Comparison of ENCODE assay signal across 8 cellular contexts in genomic region chr2:105576440-105577241, GRCh38.
A peak's percentile ranks its signal among the peaks of the same experiment; 100 is the strongest.
DNase-seq lines count a peak whose midpoint lies in the region; ATAC-seq lines count a peak whose summit lies in the region.

No MANE protein-coding gene starts in this region.

- no peak overlapping the region for H3K4me3 Mint-ChIP-seq in CD4-positive, CD25-positive, alpha-beta regulatory T cell
- peak overlapping the region; percentile 69 for H3K4me3 Mint-ChIP-seq in activated T-helper 17 cell treated with anti-CD3 and anti-CD28 coated beads, Interleukin-2, amount 50 U/mL, for 72 hours

- H3K4me1 ChIP-seq in CD4-positive, CD25-positive, alpha-beta regulatory T cell (ENCODE audit: control insufficient read depth, insufficient read depth, low read length, poor library complexity, severe bottlenecking): peaks cover 9% of the 10 kb centered on the region

- H3K36me3 Mint-ChIP-seq in CD4-positive, CD25-positive, alpha-beta regulatory T cell: no peaks in the 10 kb centered on the region
- no peaks in the 10 kb centered on the region for H3K36me3 Mint-ChIP-seq in activated T-helper 17 cell treated with anti-CD3 and anti-CD28 coated beads, Interleukin-2, amount 50 U/mL, for 72 hours (ENCODE audit: low read depth)

- H3K27ac ChIP-seq in CD4-positive, CD25-positive, alpha-beta regulatory T cell (ENCODE audit: insufficient read depth, low read length, poor library complexity, severe bottlenecking): no peak overlapping the region

- H3K36me3 ChIP-seq in CD4-positive, CD25-positive, alpha-beta regulatory T cell (ENCODE audit: control insufficient read depth, insufficient read depth, low read length): no peaks in the 10 kb centered on the region

- H3K9me3 ChIP-seq in CD4-positive, CD25-positive, alpha-beta regulatory T cell (ENCODE audit: control insufficient read depth in 2 of 2, low read length in 2 of 2): no peaks in the 10 kb centered on the region

- ATAC-seq in CD4-positive, CD25-positive, alpha-beta regulatory T cell (ENCODE audit: low read depth in 2 of 2): peak; percentile 34 to 61
- ATAC-seq in GM18907 (IDR thresholded peaks at IDR 0.05; ENCODE audit: unreplicated experiment): peak; percentile 54
- ATAC-seq in activated T-helper 17 cell treated with anti-CD3 and anti-CD28 coated beads, Interleukin-2, amount 50 U/mL, for 72 hours (replicated peaks): peak; percentile 71
- ATAC-seq in Right ventricle myocardium superior (ENCODE audit: poor library complexity): peak; percentile 77
- ATAC-seq in HG03520 (IDR thresholded peaks at IDR 0.05; ENCODE audit: unreplicated experiment): no peak

- peak overlapping the region; percentile 87 to 90 (median 89) for H3K27ac Mint-ChIP-seq in CD4-positive, CD25-positive, alpha-beta regulatory T cell
- H3K27ac Mint-ChIP-seq in activated T-helper 17 cell treated with anti-CD3 and anti-CD28 coated beads, Interleukin-2, amount 50 U/mL, for 72 hours: peak overlapping the region; percentile 98

- peaks cover 6 to 23% (median 11%) of the 10 kb centered on the region in 4 donors for H3K4me1 Mint-ChIP-seq in CD4-positive, CD25-positive, alpha-beta regulatory T cell
- H3K4me1 Mint-ChIP-seq in activated T-helper 17 cell treated with anti-CD3 and anti-CD28 coated beads, Interleukin-2, amount 50 U/mL, for 72 hours: peaks cover 26% of the 10 kb centered on the region

- H3K4me3 ChIP-seq in CD4-positive, CD25-positive, alpha-beta regulatory T cell (ENCODE audit: low read depth, low read length): no peak overlapping the region

- DNase-seq in CD4-positive, CD25-positive, alpha-beta regulatory T cell: peak in 2 of 3 donors; percentile 55 to 57
- DNase-seq in NCI-H2171 treated with DMSO at 0.1 percent for 48 hours (lab: John Stamatoyannopoulos, UW) (peak; percentile 68), Right ventricle myocardium superior (no peak), retina (peak; percentile 57), NCI-H187 treated with DMSO at 0.1 percent for 48 hours (lab: John Stamatoyannopoulos, UW) (no peak)

- H3K9me3 Mint-ChIP-seq in CD4-positive, CD25-positive, alpha-beta regulatory T cell: peaks cover 0 to 1% (median 0%) of the 10 kb centered on the region in 7 donors
- H3K9me3 Mint-ChIP-seq in activated T-helper 17 cell treated with anti-CD3 and anti-CD28 coated beads, Interleukin-2, amount 50 U/mL, for 72 hours: no peaks in the 10 kb centered on the region

- intact Hi-C loops in Right ventricle myocardium superior (cut with DNase I): loop anchor here (10.0 kb wide), 1 partner anchor 518 kb away; no protein-coding TSS in a partner anchor

- H3K27me3 ChIP-seq in CD4-positive, CD25-positive, alpha-beta regulatory T cell (ENCODE audit: control insufficient read depth, insufficient read depth, low read length): peaks cover 2% of the 10 kb centered on the region

- H3K27me3 Mint-ChIP-seq in CD4-positive, CD25-positive, alpha-beta regulatory T cell: peaks cover 4% of the 10 kb centered on the region
- H3K27me3 Mint-ChIP-seq in activated T-helper 17 cell treated with anti-CD3 and anti-CD28 coated beads, Interleukin-2, amount 50 U/mL, for 72 hours: peaks cover 4% of the 10 kb centered on the region

Comparison
In these comparisons a context has a peak if more than half of its experiments do, and no peak if none do; other contexts are left out.
1. DNase-seq: peak in CD4-positive, CD25-positive, alpha-beta regulatory T cell (2 of 3), NCI-H2171 treated with DMSO at 0.1 percent for 48 hours (single experiment) and retina (single experiment); none in Right ventricle myocardium superior (single experiment) and NCI-H187 treated with DMSO at 0.1 percent for 48 hours (single experiment).